Comparison of ENCODE assay signal across 9 cellular contexts in genomic region chr16:28549301-28549899, GRCh38. TPM values are rescaled to one million over a fixed set of nuclear protein-coding genes. Genes with fewer than 3 reads are reported as not detected.
DNase-seq lines count a peak whose midpoint lies in the region; ATAC-seq and TF ChIP-seq lines count a peak whose summit lies in the region.
"Had no signal": no experiment of that assay in that cellular context is flagged by ENCODE, and none has a peak within 500 bp of the region (broad histone marks: within the 10 kb centered on the region; RNA-seq: fewer than 3 reads in every experiment).

No MANE protein-coding gene starts in this region.

- H3K27me3 ChIP-seq in BE2C (peaks cover 27% of the 10 kb centered on the region), SK-N-SH (ENCODE audit: insufficient read depth) (no peaks in the 10 kb centered on the region), upper lobe of right lung (no peaks in the 10 kb centered on the region)

- TF ChIP-seq RAD21 in SK-N-SH (IDR thresholded peaks at IDR 0.05; ENCODE audit: low read length), result peak; percentile 70

- no peaks in the 10 kb centered on the region for H3K9me2 ChIP-seq in SK-N-SH

- H3K27ac ChIP-seq in SK-N-SH (ENCODE audit: low read depth in 2 of 2, low read length in 1 of 2) (no peak overlapping the region), upper lobe of right lung (no peak overlapping the region)

- H4K20me1 ChIP-seq in SK-N-SH (ENCODE audit: insufficient read depth), result no peaks in the 10 kb centered on the region

- 0 out of 2 replicates have a peak, but pooled peaks cover under 1% of the 10 kb centered on the region for H3K79me2 ChIP-seq in SK-N-SH (ENCODE audit: insufficient read depth)

- H3K36me3 ChIP-seq in BE2C, result no peaks in the 10 kb centered on the region
- H3K36me3 ChIP-seq in SK-N-SH (replicated peaks in 1 of 2; ENCODE audit: control insufficient read depth in 1 of 2, insufficient read depth in 2 of 2, low read length in 1 of 2), result no peaks in the 10 kb centered on the region
- H3K36me3 ChIP-seq in upper lobe of right lung, result no peaks in the 10 kb centered on the region

- H3F3A ChIP-seq in SK-N-SH (replicated peaks; ENCODE audit: insufficient read depth), result peaks cover 6% of the 10 kb centered on the region

- no peak overlapping the region for H3K9ac ChIP-seq in SK-N-SH

- peak; percentile 38 for ATAC-seq in upper lobe of right lung
- no peak for ATAC-seq in HG03196 (IDR thresholded peaks at IDR 0.05; ENCODE audit: unreplicated experiment)

- CTCF ChIA-PET in SK-N-SH (lab: Yijun Ruan, JAX), result interaction anchor here (0.8 to 1.5 kb wide), 3 partner anchors 15 to 304 kb away, joined by 3 to 5 read pairs (median 3); no protein-coding TSS in a partner anchor

- in situ Hi-C loops in GM13976 (cut with MboI; ENCODE audit: low sequenced_read_pairs, unreplicated experiment), result loop anchor here (25.0 kb wide), 1 partner anchor 262 kb away; the partner anchor contains the start of gene SBK1

- WGBS in SK-N-SH (ENCODE audit: low lambda C conversion rate), result 52% methylated on average over 11 of the region's 11 CpGs

- no peak for TF ChIP-seq EP300 in SK-N-SH (IDR thresholded peaks at IDR 0.05; ENCODE audit: borderline replicate concordance in 1 of 2, low read depth in 1 of 2, low read length in 1 of 2)

- intact Hi-C loops in upper lobe of right lung (cut with DNase I), result loop anchor here (10.0 kb wide), 1 partner anchor 55 kb away; the partner anchor contains the start of genes APOBR and CLN3

- no peaks in the 10 kb centered on the region for H3K4me1 ChIP-seq in BE2C
- H3K4me1 ChIP-seq in SK-N-SH (ENCODE audit: control insufficient read depth in 1 of 2, insufficient read depth in 2 of 2, low read depth in 1 of 2, low read length in 1 of 2), result peaks cover 0 to under 1% of the 10 kb centered on the region in 2 experiments; a peak in 1 of 4 replicates
- H3K4me1 ChIP-seq in upper lobe of right lung, result peaks cover 4% of the 10 kb centered on the region

- TF ChIP-seq CTCF in BE2C (IDR thresholded peaks at IDR 0.05; ENCODE audit: low read depth, low read length), result peak; percentile 56
- TF ChIP-seq CTCF in GM13976 (IDR thresholded peaks at IDR 0.05; ENCODE audit: borderline replicate concordance, control extremely low read depth, extremely low read depth, insufficient read depth, missing control alignments), result peak; percentile 47
- peak; percentile 60 for TF ChIP-seq CTCF in SK-N-SH (IDR thresholded peaks at IDR 0.05)
- peak; percentile 70 for TF ChIP-seq CTCF in fibroblast of the aortic adventitia (IDR thresholded peaks at IDR 0.05; ENCODE audit: insufficient read depth, low read length)
- TF ChIP-seq CTCF in upper lobe of right lung (IDR thresholded peaks at IDR 0.05), result peak; percentile 58

- H3K4me2 ChIP-seq in SK-N-SH, result no peak overlapping the region

- DNase-seq in BE2C (no peak), GM13976 (ENCODE audit: low spot score) (peak; percentile 57), SK-N-SH (peak; percentile 41), fibroblast of the aortic adventitia (ENCODE audit: low read depth) (peak; percentile 66), upper lobe of right lung (no peak), activated gamma-delta T cell (lab: John Stamatoyannopoulos, UW) (no peak), COLO829 (ENCODE audit: low spot score) (no peak)

- no peak overlapping the region for H2AFZ ChIP-seq in SK-N-SH (ENCODE audit: low read depth)

- POLR2A ChIA-PET in SK-N-SH (lab: Yijun Ruan, JAX), result interaction anchor here (1.6 kb wide), 1 partner anchor 57 kb away, joined by 4 read pairs; the partner anchor contains the start of gene CLN3

- H3K9me3 ChIP-seq in BE2C (no peaks in the 10 kb centered on the region), SK-N-SH (no peaks in the 10 kb centered on the region), upper lobe of right lung (no peaks in the 10 kb centered on the region)

- H3K4me3 ChIP-seq in BE2C (ENCODE audit: low read depth, low read length) (no peak overlapping the region), SK-N-SH (ENCODE audit: low read depth in 2 of 2, low read length in 1 of 2) (no peak overlapping the region), fibroblast of the aortic adventitia (ENCODE audit: low read depth, low read length) (no peak overlapping the region), upper lobe of right lung (no peak overlapping the region)

TF ChIP-seq in SK-N-SH, 30 proteins besides CTCF, POLR2A, EP300 and RAD21:
- no peak for TF ChIP-seq SIN3A (IDR thresholded peaks at IDR 0.05; ENCODE audit: borderline replicate concordance, low read depth, low read length)
- TF ChIP-seq YY1 (IDR thresholded peaks at IDR 0.05; ENCODE audit: low read depth), result no peak
- TF ChIP-seq IRF3 (IDR thresholded peaks at IDR 0.05; ENCODE audit: low read depth, low read length), result no peak
- no peak for TF ChIP-seq TAF1 (IDR thresholded peaks at IDR 0.05; ENCODE audit: borderline replicate concordance, low read depth, low read length)
- no peak for TF ChIP-seq RXRA (IDR thresholded peaks at IDR 0.05; ENCODE audit: borderline replicate concordance, low read depth)
- TF ChIP-seq RCOR1 (IDR thresholded peaks at IDR 0.05; ENCODE audit: low read length), result no peak
- peak; percentile 36; the same call in 1 of the 2 replicates for TF ChIP-seq SMC3 (IDR thresholded peaks at IDR 0.05; ENCODE audit: low read depth, low read length)
- no peak for TF ChIP-seq USF1 (IDR thresholded peaks at IDR 0.05; ENCODE audit: borderline replicate concordance, low read depth)

RNA-seq across cellular contexts. Expression of gene SGF29, which starts 4.3 kb away (rescaled TPM):
- polyA plus RNA-seq in BE2C (2012; ENCODE audit: insufficient read depth, insufficient read length, low read depth), result 85.4 TPM
- 3.3 and 4.6 TPM in 2 replicates for polyA plus RNA-seq in SK-N-SH (2012; rRNA removed)
- 1.6 and 2.5 TPM in 2 replicates for polyA plus RNA-seq in SK-N-SH (2012; cell fraction: cytosol; rRNA removed)
- 8.7 and 20.3 TPM in 2 replicates for polyA plus RNA-seq in SK-N-SH (2012; cell fraction: nucleus; rRNA removed)
- total RNA-seq in fibroblast of the aortic adventitia (ENCODE audit: low replicate concordance) (11.9 and 14.6 TPM in 2 replicates), upper lobe of right lung (33.5 TPM)

RNA-seq across cellular contexts. Expression of gene NUPR1, which starts 10.6 kb away (rescaled TPM):
- 72.0 TPM for polyA plus RNA-seq in BE2C (2012; ENCODE audit: insufficient read depth, insufficient read length, low read depth)
- 0.61 and 1.1 TPM in 2 replicates for polyA plus RNA-seq in SK-N-SH (2012; rRNA removed)
- polyA plus RNA-seq in SK-N-SH (2012; cell fraction: cytosol; rRNA removed), result 0.72 and 1.0 TPM in 2 replicates
- polyA plus RNA-seq in SK-N-SH (2012; cell fraction: nucleus; rRNA removed), result 0.70 and 0.73 TPM in 2 replicates
- 28.8 and 56.1 TPM in 2 replicates for total RNA-seq in fibroblast of the aortic adventitia (ENCODE audit: low replicate concordance)
- 291 TPM for total RNA-seq in upper lobe of right lung
- polyA plus RNA-seq: IgD-negative memory B cell had no signal

RNA-seq across cellular contexts. Expression of gene IL27, which starts 42.8 kb away (rescaled TPM):
- polyA plus RNA-seq in BE2C (2012; ENCODE audit: insufficient read depth, insufficient read length, low read depth), result not detected
- not detected in 2 replicates for polyA plus RNA-seq in SK-N-SH (2012; rRNA removed)
- polyA plus RNA-seq in SK-N-SH (2012; cell fraction: cytosol; rRNA removed), result not detected in 2 replicates
- polyA plus RNA-seq in SK-N-SH (2012; cell fraction: nucleus; rRNA removed), result not detected in 2 replicates
- total RNA-seq in fibroblast of the aortic adventitia (ENCODE audit: low replicate concordance) (not detected in 2 replicates), upper lobe of right lung (not detected)
- polyA plus RNA-seq: IgD-negative memory B cell had no signal

RNA-seq across cellular contexts. Expression of gene SULT1A2, which starts 47.5 kb away (rescaled TPM):
- polyA plus RNA-seq in BE2C (2012; ENCODE audit: insufficient read depth, insufficient read length, low read depth), result 1.0 TPM
- polyA plus RNA-seq in SK-N-SH (2012; rRNA removed), result 0.07 TPM in 1 of 2 replicates, not detected in the other
- polyA plus RNA-seq in SK-N-SH (2012; cell fraction: cytosol; rRNA removed), result not detected in 2 replicates
- 0.05 and 0.08 TPM in 2 replicates for polyA plus RNA-seq in SK-N-SH (2012; cell fraction: nucleus; rRNA removed)
- total RNA-seq in fibroblast of the aortic adventitia (ENCODE audit: low replicate concordance), result 3.3 TPM in 1 of 2 replicates, not detected in the other
- total RNA-seq in upper lobe of right lung, result 13.0 TPM
- polyA plus RNA-seq: IgD-negative memory B cell had no signal

RNA-seq across cellular contexts. Expression of gene APOBR, which starts 55.0 kb away (rescaled TPM):
- polyA plus RNA-seq in BE2C (2012; ENCODE audit: insufficient read depth, insufficient read length, low read depth), result not detected
- 0.03 TPM in 1 of 2 replicates, not detected in the other for polyA plus RNA-seq in SK-N-SH (2012; rRNA removed)
- polyA plus RNA-seq in SK-N-SH (2012; cell fraction: cytosol; rRNA removed), result 0.01 and 0.03 TPM in 2 replicates
- 0.02 and 0.05 TPM in 2 replicates for polyA plus RNA-seq in SK-N-SH (2012; cell fraction: nucleus; rRNA removed)
- total RNA-seq in fibroblast of the aortic adventitia (ENCODE audit: low replicate concordance) (not detected in 2 replicates), upper lobe of right lung (17.7 TPM)

Comparison
In these comparisons a context has a peak if more than half of its experiments do, and no peak if none do; other contexts are left out.
1. DNase-seq: peak in GM13976 (single experiment), SK-N-SH (single experiment) and fibroblast of the aortic adventitia (single experiment); none in BE2C (single experiment), upper lobe of right lung (single experiment), activated gamma-delta T cell (single experiment) and COLO829 (single experiment).
2. Peak in every context shown above with its lines, with median percentiles within 50 percentile points of each other: CTCF ChIP-seq.